ENCODE assay signal across 31 cellular contexts in the genomic region with DNA sequence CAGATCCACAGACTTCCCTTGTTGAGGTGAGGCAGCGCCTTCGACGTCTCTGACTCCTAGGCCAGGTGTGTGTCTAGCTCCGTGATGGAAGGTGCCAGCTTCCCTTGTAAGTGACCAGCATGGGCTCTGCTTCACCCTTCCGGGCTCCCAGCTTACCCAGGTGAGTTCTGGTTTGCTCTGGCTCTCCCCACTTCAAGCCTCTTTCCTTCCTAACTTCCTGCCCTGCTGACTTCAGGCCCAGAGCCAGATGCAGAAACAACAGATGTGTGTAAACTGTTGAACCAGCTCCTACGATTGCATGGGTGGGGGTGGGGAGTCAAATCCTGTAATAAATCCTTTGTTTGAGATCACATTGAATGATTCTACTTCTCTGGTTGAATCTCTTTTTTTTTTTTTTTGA. TPM values are rescaled to one million over a fixed set of nuclear protein-coding genes. Genes with fewer than 3 reads are reported as not detected.
DNase-seq lines count a peak whose midpoint lies in the region; ATAC-seq and TF ChIP-seq lines count a peak whose summit lies in the region.
"Had no signal": no experiment of that assay in that cellular context is flagged by ENCODE, and none has a peak within 500 bp of the region (broad histone marks: within the 10 kb centered on the region; RNA-seq: fewer than 3 reads in every experiment).

No MANE protein-coding gene starts in this region.

- no peak for ATAC-seq in GM21528 (IDR thresholded peaks at IDR 0.05; ENCODE audit: low FRiP score, unreplicated experiment)
- ATAC-seq: effector memory CD8-positive, alpha-beta T cell; naive thymus-derived CD8-positive, alpha-beta T cell; SK-N-SH treated with all-trans-retinoic acid at 6 μM for 48 hours; T-helper 17 cell had no signal

- H3K79me1 ChIP-seq in neuronal stem cell (ENCODE audit: low read depth, low read length): no peaks in the 10 kb centered on the region

- WGBS in neuronal stem cell (ENCODE audit: extremely low coverage in 2 of 2, insufficient read length in 2 of 2, insufficient replicate concordance in 1 of 2), 2 donors: no CpG with 5 or more reads among the region's 6 CpGs
- WGBS in esophagus squamous epithelium, 2 donors: 64 to 71% methylated on average over 4 to 6 of the region's 6 CpGs

- H3K36me3 ChIP-seq in neuronal stem cell (replicated peaks in 1 of 2; ENCODE audit: control insufficient read depth in 2 of 2, insufficient read depth in 2 of 2, low read length in 2 of 2) (no peaks in the 10 kb centered on the region), esophagus squamous epithelium (no peaks in the 10 kb centered on the region)
- H3K36me3 ChIP-seq: cardiac muscle cell, tibial nerve had no signal

- H2BK5ac ChIP-seq in neuronal stem cell (ENCODE audit: low read length): peak overlapping the region; percentile 29

- no peak for TF ChIP-seq POLR2A in esophagus squamous epithelium (IDR thresholded peaks at IDR 0.05)

- H3K4me1 ChIP-seq in neuronal stem cell (ENCODE audit: control insufficient read depth in 2 of 2, insufficient read depth in 1 of 2, low read depth in 1 of 2, low read length in 2 of 2) (no peaks in the 10 kb centered on the region), esophagus squamous epithelium (peaks cover 0 to 25% (median 21%) of the 10 kb centered on the region in 3 donors)

- no peak overlapping the region for H3K4me3 ChIP-seq in Jurkat, Clone E6-1 (ENCODE audit: low read length)
- H3K4me3 ChIP-seq in choroid plexus epithelial cell (ENCODE audit: low read depth, low read length): no peak overlapping the region
- H3K4me3 ChIP-seq in neuronal stem cell (ENCODE audit: low read length in 2 of 2): no peak overlapping the region
- no peak overlapping the region for H3K4me3 ChIP-seq in esophagus squamous epithelium
- H3K4me3 ChIP-seq: cardiac muscle cell, coronary artery, tibial nerve had no signal

- H3K4me2 ChIP-seq in neuronal stem cell (ENCODE audit: insufficient read depth, low read length, poor library complexity, severe bottlenecking): no peak overlapping the region

- no peak overlapping the region for H4K91ac ChIP-seq in neuronal stem cell (ENCODE audit: low read depth, low read length, poor library complexity)

- H4K8ac ChIP-seq in neuronal stem cell (ENCODE audit: low read depth, low read length): no peak overlapping the region

- H3K9me3 ChIP-seq in neuronal stem cell (replicated peaks in 1 of 2; ENCODE audit: control insufficient read depth in 2 of 2, insufficient read depth in 1 of 2, low read depth in 1 of 2, low read length in 2 of 2) (peaks cover 0 to 1% of the 10 kb centered on the region in 2 donors), esophagus squamous epithelium (no peaks in the 10 kb centered on the region)
- H3K9me3 ChIP-seq: tibial nerve had no signal

- H3K18ac ChIP-seq in neuronal stem cell (ENCODE audit: low read length): peak overlapping the region; percentile 27

- H3K27me3 ChIP-seq in neuronal stem cell (ENCODE audit: control insufficient read depth in 3 of 3, insufficient read depth in 3 of 3, low read depth in 1 of 3, low read length in 3 of 3) (peaks cover 0 to 34% (median 0%) of the 10 kb centered on the region in 3 experiments), esophagus squamous epithelium (peaks cover 0 to under 1% (median 0%) of the 10 kb centered on the region in 4 donors)
- H3K27me3 ChIP-seq: cardiac muscle cell, tibial nerve had no signal

- H2BK12ac ChIP-seq in neuronal stem cell (ENCODE audit: low read length): no peak overlapping the region

- intact Hi-C loops in esophagus squamous epithelium (cut with DNase I): no loop called here

- H3K14ac ChIP-seq in neuronal stem cell (ENCODE audit: low read length): no peak overlapping the region

- peak overlapping the region; percentile 6 for H2AK5ac ChIP-seq in neuronal stem cell (ENCODE audit: low read depth, low read length)

- H3K27ac ChIP-seq in neuronal stem cell (replicated peaks; ENCODE audit: low read length) (no peak overlapping the region), esophagus squamous epithelium (no peak overlapping the region)
- H3K27ac ChIP-seq: cardiac muscle cell, coronary artery had no signal

- peak overlapping the region; percentile 10 for H3K9ac ChIP-seq in neuronal stem cell (ENCODE audit: low read depth, low read length, poor library complexity)

- no peak overlapping the region for H3K23ac ChIP-seq in neuronal stem cell (ENCODE audit: low read depth, low read length, poor library complexity)

- no peak overlapping the region for H2BK120ac ChIP-seq in neuronal stem cell (ENCODE audit: low read depth, low read length)

- H2AFZ ChIP-seq in neuronal stem cell (ENCODE audit: low read length): no peak overlapping the region

- no peak overlapping the region for H2BK15ac ChIP-seq in neuronal stem cell (ENCODE audit: low read length)

- H3K4ac ChIP-seq in neuronal stem cell (ENCODE audit: low read length): no peak overlapping the region

- peak; percentile 18 for DNase-seq in COLO668 (lab: John Stamatoyannopoulos, UW; ENCODE audit: unreplicated experiment)
- DNase-seq in Jurkat, Clone E6-1 (ENCODE audit: low read depth, low spot score): peak; percentile 63
- peak; percentile 37 for DNase-seq in choroid plexus epithelial cell (ENCODE audit: low read depth)
- DNase-seq in neuronal stem cell (ENCODE audit: low spot score): no peak
- no peak for DNase-seq in activated CD4-positive, alpha-beta T cell treated with anti-CD3 and anti-CD28 coated beads for 4 hours
- DNase-seq in esophagus squamous epithelium (lab: John Stamatoyannopoulos, UW): no peak
- DNase-seq: activated CD4-positive, CD25-positive, alpha-beta regulatory T cell treated with anti-CD3 and anti-CD28 coated beads, Interleukin-2, amount 50 U/mL, for 72 hours; activated effector memory CD4-positive, alpha-beta T cell treated with anti-CD3 and anti-CD28 coated beads, Interleukin-2, amount 50 U/mL, for 16 hours; activated naive CD8-positive, alpha-beta T cell treated with anti-CD3 and anti-CD28 coated beads, Interleukin-2, amount 10 ng/mL, durations not matched to agents 7 days and 5 days; aorta; C1 segment of cervical spinal cord; COR-L47; DMS79 treated with DMSO at 0.1 percent for 48 hours; effector memory CD8-positive, alpha-beta T cell; GF-D8; head of caudate nucleus; naive thymus-derived CD8-positive, alpha-beta T cell; NCI-H146; NCI-H2171; NCI-H524 treated with DMSO at 0.1 percent for 48 hours; occipital lobe; Right ventricle myocardium superior; stimulated activated CD4-positive, alpha-beta T cell treated with anti-CD3 and anti-CD28 coated beads, Interleukin-15, amount 100 ng/mL, for 24 hours; stimulated activated CD4-positive, alpha-beta T cell treated with anti-CD3 and anti-CD28 coated beads, Interleukin-4, amount 100 ng/mL, for 4 hours; T-helper 17 cell had no signal

- TF ChIP-seq CTCF in choroid plexus epithelial cell (conservative IDR thresholded peaks at IDR 0.05; ENCODE audit: low read depth, low read length) (no peak), esophagus squamous epithelium (IDR thresholded peaks at IDR 0.05) (no peak)

RNA-seq across cellular contexts. Expression of gene BMP6, which starts 51.6 kb away (rescaled TPM):
- 0.31 TPM for polyA plus RNA-seq in Jurkat, Clone E6-1 (2012; ENCODE audit: insufficient read depth, insufficient read length)
- 0.59 TPM for polyA plus RNA-seq in neuronal stem cell (2013, experiment 1 of 2)
- 0.66 TPM for polyA plus RNA-seq in neuronal stem cell (2013, experiment 2 of 2)
- total RNA-seq in esophagus squamous epithelium: 1 to 10 TPM in 2 of 4 donors, under 1 TPM in 2; 0.57 to 2.9 (median 1.1) TPM
- total RNA-seq: activated CD8-positive, alpha-beta memory T cell treated with anti-CD3 and anti-CD28 coated beads for 36 hours; activated naive CD8-positive, alpha-beta T cell treated with anti-CD3 and anti-CD28 coated beads, Interleukin-2, amount 10 ng/mL, durations not matched to agents 7 days and 5 days; naive thymus-derived CD8-positive, alpha-beta T cell had no signal
- polyA plus RNA-seq: cardiac muscle cell; naive thymus-derived CD8-positive, alpha-beta T cell had no signal

Comparison
In these comparisons a context has a peak if more than half of its experiments do, and no peak if none do; other contexts are left out.
1. DNase-seq: peak in COLO668 (single experiment), Jurkat, Clone E6-1 (single experiment) and choroid plexus epithelial cell (single experiment); none in neuronal stem cell (single experiment), activated CD4-positive, alpha-beta T cell treated with anti-CD3 and anti-CD28 coated beads for 4 hours (0 of 2) and esophagus squamous epithelium (single experiment).